ENCODE assay signal across 24 cellular contexts in the genomic region with DNA sequence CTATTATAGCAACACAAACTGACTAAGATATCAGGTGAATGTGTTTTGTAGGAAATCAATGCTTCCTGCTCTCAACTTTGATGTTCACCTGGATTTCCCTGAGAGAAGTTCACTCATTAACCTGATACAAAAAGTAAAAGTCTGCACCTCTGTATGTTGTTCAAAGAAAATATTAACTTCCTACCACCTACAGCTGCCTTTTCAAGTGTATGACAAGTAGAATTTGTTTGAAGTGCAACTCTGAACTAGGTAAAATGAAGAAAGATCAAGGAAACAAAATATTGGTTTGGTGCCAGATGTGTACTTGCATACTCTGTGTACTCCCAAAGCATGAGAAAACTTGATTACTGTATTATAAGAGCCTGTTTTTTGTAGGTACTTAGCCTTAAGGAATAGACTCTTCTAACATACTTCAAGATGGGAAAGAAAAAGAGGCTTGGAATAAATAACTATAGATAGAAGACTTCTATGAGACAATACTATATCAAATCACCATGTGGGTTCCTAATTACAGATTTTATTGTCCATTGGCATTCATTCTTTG.
DNase-seq lines count a peak whose midpoint lies in the region; ATAC-seq and TF ChIP-seq lines count a peak whose summit lies in the region.
"Had no signal": no experiment of that assay in that cellular context is flagged by ENCODE, and none has a peak within 500 bp of the region (broad histone marks: within the 10 kb centered on the region; RNA-seq: fewer than 3 reads in every experiment).

No MANE protein-coding gene starts in this region.

- POLR2A ChIA-PET in CD8-positive, alpha-beta memory T cell (lab: Charles Lee) = no interaction called here

- no peak for TF ChIP-seq CTCF in lower lobe of right lung (IDR thresholded peaks at IDR 0.05)
- TF ChIP-seq CTCF in type B pancreatic cell (conservative IDR thresholded peaks at IDR 0.05) = no peak

- no peaks in the 10 kb centered on the region for H3K9me3 Mint-ChIP-seq in activated naive CD4-positive, alpha-beta T cell treated with anti-CD3 and anti-CD28 coated beads, Interleukin-2, amount 10 ng/mL, durations not matched to agents 7 days and 5 days
- H3K9me3 Mint-ChIP-seq in type B pancreatic cell = no peaks in the 10 kb centered on the region
- peaks cover 0 to 3% (median 0%) of the 10 kb centered on the region in 5 donors for H3K9me3 Mint-ChIP-seq in CD8-positive, alpha-beta memory T cell
- H3K9me3 Mint-ChIP-seq: CD4-positive, CD25-positive, alpha-beta regulatory T cell had no signal

- no peak for DNase-seq in activated naive CD4-positive, alpha-beta T cell treated with anti-CD3 and anti-CD28 coated beads, Interleukin-2, amount 10 ng/mL, durations not matched to agents 7 days and 5 days
- no peak for DNase-seq in activated naive CD4-positive, alpha-beta T cell treated with Interleukin-2 at 50 U/mL for 16 hours
- peak; percentile 55 for DNase-seq in DMS79 treated with DMSO at 0.1 percent for 48 hours (lab: John Stamatoyannopoulos, UW)
- no peak for DNase-seq in lower lobe of right lung
- DNase-seq in type B pancreatic cell (ENCODE audit: extremely low spot score, unreplicated experiment) = no peak
- DNase-seq in CD8-positive, alpha-beta memory T cell = no peak
- DNase-seq: Caco-2; CD4-positive, CD25-positive, alpha-beta regulatory T cell; GF-D8; HCEC 1CT; IMR-90; KG1; MG63; NCI-H1105 treated with DMSO at 0.1 percent for 48 hours; NCI-H146; NCI-H1930; NCI-H2107; NCI-H446 treated with DMSO at 0.1 percent for 48 hours; NCI-H526 treated with DMSO at 0.1 percent for 48 hours; Right ventricle myocardium superior; RPMI8226 had no signal

- H3K36me3 ChIP-seq in lower lobe of right lung = peaks cover 51% of the 10 kb centered on the region
- no peaks in the 10 kb centered on the region for H3K36me3 ChIP-seq in CD8-positive, alpha-beta memory T cell (ENCODE audit: insufficient read depth, low read length)

- H3K27ac ChIP-seq in lower lobe of right lung = no peak overlapping the region
- no peak overlapping the region for H3K27ac ChIP-seq in CD8-positive, alpha-beta memory T cell (ENCODE audit: low read depth, low read length)
- H3K27ac ChIP-seq: BLaER1, SJSA1 had no signal

- no peaks in the 10 kb centered on the region for H3K27me3 Mint-ChIP-seq in activated naive CD4-positive, alpha-beta T cell treated with anti-CD3 and anti-CD28 coated beads, Interleukin-2, amount 10 ng/mL, durations not matched to agents 7 days and 5 days
- no peaks in the 10 kb centered on the region for H3K27me3 Mint-ChIP-seq in type B pancreatic cell
- H3K27me3 Mint-ChIP-seq in CD8-positive, alpha-beta memory T cell = no peaks in the 10 kb centered on the region
- H3K27me3 Mint-ChIP-seq: CD4-positive, CD25-positive, alpha-beta regulatory T cell had no signal

- peaks cover 11% of the 10 kb centered on the region for H3K36me3 Mint-ChIP-seq in activated naive CD4-positive, alpha-beta T cell treated with anti-CD3 and anti-CD28 coated beads, Interleukin-2, amount 10 ng/mL, durations not matched to agents 7 days and 5 days
- peaks cover 72% of the 10 kb centered on the region for H3K36me3 Mint-ChIP-seq in type B pancreatic cell
- peaks cover 0 to 2% (median 0%) of the 10 kb centered on the region in 3 donors for H3K36me3 Mint-ChIP-seq in CD8-positive, alpha-beta memory T cell

- no peak overlapping the region for H3K4me3 ChIP-seq in lower lobe of right lung
- H3K4me3 ChIP-seq in CD8-positive, alpha-beta memory T cell (ENCODE audit: low read length) = no peak overlapping the region
- H3K4me3 ChIP-seq: BLaER1, MG63, SJSA1 had no signal

- H3K27me3 ChIP-seq in lower lobe of right lung (ENCODE audit: low read depth) = no peaks in the 10 kb centered on the region
- H3K27me3 ChIP-seq in CD8-positive, alpha-beta memory T cell (ENCODE audit: insufficient read depth, low read length, poor library complexity, severe bottlenecking) = no peaks in the 10 kb centered on the region
- H3K27me3 ChIP-seq: BLaER1, MG63, SJSA1 had no signal

- peak overlapping the region; percentile 12 for H3K27ac Mint-ChIP-seq in activated naive CD4-positive, alpha-beta T cell treated with anti-CD3 and anti-CD28 coated beads, Interleukin-2, amount 10 ng/mL, durations not matched to agents 7 days and 5 days
- peak overlapping the region; percentile 18 for H3K27ac Mint-ChIP-seq in type B pancreatic cell
- no peak overlapping the region for H3K27ac Mint-ChIP-seq in CD8-positive, alpha-beta memory T cell
- H3K27ac Mint-ChIP-seq: CD4-positive, CD25-positive, alpha-beta regulatory T cell had no signal

- ATAC-seq in lower lobe of right lung (peak; percentile 43 to 62), GM18502 (IDR thresholded peaks at IDR 0.05; ENCODE audit: poor library complexity, unreplicated experiment) (no peak)

- peaks cover 6% of the 10 kb centered on the region for H3K4me1 Mint-ChIP-seq in activated naive CD4-positive, alpha-beta T cell treated with anti-CD3 and anti-CD28 coated beads, Interleukin-2, amount 10 ng/mL, durations not matched to agents 7 days and 5 days
- peaks cover 7% of the 10 kb centered on the region for H3K4me1 Mint-ChIP-seq in type B pancreatic cell (ENCODE audit: unreplicated experiment)
- H3K4me1 Mint-ChIP-seq in CD8-positive, alpha-beta memory T cell = no peaks in the 10 kb centered on the region

- H3K9me3 ChIP-seq in lower lobe of right lung = no peaks in the 10 kb centered on the region
- H3K9me3 ChIP-seq in CD8-positive, alpha-beta memory T cell (ENCODE audit: low read length) = no peaks in the 10 kb centered on the region
- H3K9me3 ChIP-seq: Caco-2, SJSA1 had no signal

- H3K4me3 Mint-ChIP-seq in activated naive CD4-positive, alpha-beta T cell treated with anti-CD3 and anti-CD28 coated beads, Interleukin-2, amount 10 ng/mL, durations not matched to agents 7 days and 5 days = no peak overlapping the region
- no peak overlapping the region for H3K4me3 Mint-ChIP-seq in type B pancreatic cell
- no peak overlapping the region for H3K4me3 Mint-ChIP-seq in CD8-positive, alpha-beta memory T cell
- H3K4me3 Mint-ChIP-seq: CD4-positive, CD25-positive, alpha-beta regulatory T cell had no signal

- CTCF ChIA-PET in activated naive CD4-positive, alpha-beta T cell treated with anti-CD3 and anti-CD28 coated beads, Interleukin-2, amount 10 ng/mL, durations not matched to agents 7 days and 5 days (lab: Charles Lee) = no interaction called here
- CTCF ChIA-PET in CD8-positive, alpha-beta memory T cell (lab: Charles Lee) = no interaction called here

- no peaks in the 10 kb centered on the region for H3K4me1 ChIP-seq in lower lobe of right lung
- H3K4me1 ChIP-seq in CD8-positive, alpha-beta memory T cell (ENCODE audit: insufficient read depth, low read length) = peaks cover 6% of the 10 kb centered on the region
- H3K4me1 ChIP-seq: BLaER1, Caco-2, SJSA1 had no signal

- intact Hi-C loops in lower lobe of right lung (cut with DNase I) = loop anchor here (10.0 kb wide), 1 partner anchor 1398 kb away; no protein-coding TSS in a partner anchor

Comparison
In these comparisons a context has a peak if more than half of its experiments do, and no peak if none do; other contexts are left out.
1. H3K27ac Mint-ChIP-seq: peak in activated naive CD4-positive, alpha-beta T cell treated with anti-CD3 and anti-CD28 coated beads, Interleukin-2, amount 10 ng/mL, durations not matched to agents 7 days and 5 days (single experiment) and type B pancreatic cell (single experiment); none in CD8-positive, alpha-beta memory T cell (0 of 8).